In genomic region chr1:181623850-181624249, GRCh38 we compare ENCODE assay signal across 25 cellular contexts.
"Had no signal": no experiment of that assay in that cellular context is flagged by ENCODE, and none has a peak within 500 bp of the region (broad histone marks: within the 10 kb centered on the region; RNA-seq: fewer than 3 reads in every experiment).

No MANE protein-coding gene starts in this region.

- H3K27me3 ChIP-seq: stomach, suprapubic skin, testis, thyroid gland, tibial artery, tibial nerve, transverse colon, upper lobe of left lung, upper lobe of right lung, uterus, vagina had no signal

- H3K36me3 ChIP-seq: stomach, suprapubic skin, thoracic aorta, thyroid gland, tibial artery, tibial nerve, transverse colon, upper lobe of left lung, upper lobe of right lung, uterus, vagina had no signal

- H3K4me1 ChIP-seq: stomach, suprapubic skin, testis, thyroid gland, tibial artery, tibial nerve, upper lobe of left lung, upper lobe of right lung, uterus, vagina had no signal

- H3K27ac ChIP-seq: stomach, suprapubic skin, testis, thoracic aorta, thyroid gland, tibial artery, tibial nerve, transverse colon, upper lobe of left lung, upper lobe of right lung, uterus, vagina had no signal

- DNase-seq: stimulated activated CD4-positive, alpha-beta T cell treated with anti-CD3 and anti-CD28 coated beads, Interleukin-2, amount 100 ng/mL, for 48 hours; stimulated activated CD4-positive, alpha-beta T cell treated with anti-CD3 and anti-CD28 coated beads, Interleukin-4, amount 100 ng/mL, for 1 hour; stimulated activated CD4-positive, alpha-beta T cell treated with anti-CD3 and anti-CD28 coated beads, Interleukin-4, amount 100 ng/mL, for 24 hours; stimulated activated CD4-positive, alpha-beta T cell treated with anti-CD3 and anti-CD28 coated beads, Interleukin-4, amount 100 ng/mL, for 4 hours; stimulated activated CD8-positive, alpha-beta memory T cell treated with anti-CD3 and anti-CD28 coated beads, Interleukin-4, amount 100 ng/mL, for 48 hours; stimulated activated naive B cell treated with anti-CD40 and anti-IgM and Interleukin-4, amounts not matched to agents 10 μg/mL and 1 μg/mL and 100 μg/mL, for 72 hours; stimulated activated naive CD4-positive, alpha-beta T cell; stimulated activated naive CD4-positive, alpha-beta T cell treated with Interleukin-2 at 50 U/mL for 16 hours; stimulated activated naive CD8-positive, alpha-beta T cell treated with anti-CD3 and anti-CD28 coated beads, Interleukin-15, amount 100 ng/mL, for 72 hours; stimulated activated naive CD8-positive, alpha-beta T cell treated with anti-CD3 and anti-CD28 coated beads, Interleukin-15, Interleukin-2, amounts not matched to agents 100 U/mL and 50 U/mL, for 24 hours; stomach; substantia nigra; testis; thyroid gland; tibial artery; transverse colon; trophoblast cell; upper lobe of left lung; upper lobe of right lung; uterus had no signal

- H3K9me3 ChIP-seq: stomach, suprapubic skin, testis, thoracic aorta, thyroid gland, tibial artery, tibial nerve, transverse colon, upper lobe of left lung, upper lobe of right lung, uterus, vagina had no signal

- FAIRE-seq: urothelium cell line had no signal

- H3K4me3 ChIP-seq: stomach, suprapubic skin, testis, thoracic aorta, thyroid gland, tibial artery, tibial nerve, transverse colon, upper lobe of left lung, upper lobe of right lung, uterus, vagina had no signal
